Comparison of ENCODE assay signal across 30 cellular contexts in the genomic region with DNA sequence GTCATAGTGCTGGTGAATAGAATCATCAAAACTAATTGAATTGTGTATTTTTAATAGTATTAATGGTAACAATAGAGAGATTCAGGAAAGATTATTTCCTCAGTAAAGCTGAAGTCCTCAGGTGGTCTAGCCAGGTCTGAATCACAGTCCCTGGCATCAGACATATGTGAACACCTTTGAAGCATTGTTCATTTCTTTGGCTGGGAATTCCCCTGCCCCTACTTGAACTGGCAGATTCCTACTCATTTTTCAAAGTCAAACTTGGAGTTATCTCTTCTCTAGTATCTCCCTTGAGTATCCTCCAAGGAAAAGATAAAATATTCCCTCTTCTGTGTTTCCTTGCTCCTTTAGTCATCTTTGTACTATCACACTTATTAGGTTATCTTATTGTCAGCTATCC.
"Had no signal": no experiment of that assay in that cellular context is flagged by ENCODE, and none has a peak within 500 bp of the region (broad histone marks: within the 10 kb centered on the region; RNA-seq: fewer than 3 reads in every experiment).

No MANE protein-coding gene starts in this region.

- H3K36me3 ChIP-seq: brain microvascular endothelial cell, cardiac muscle cell, colonic mucosa, esophagus muscularis mucosa, gastroesophageal sphincter, heart right ventricle had no signal

- DNase-seq: activated CD4-positive, alpha-beta memory T cell treated with anti-CD3 and anti-CD28 coated beads, Interleukin-2, amount 10 ng/mL, durations not matched to agents 7 days and 5 days; activated CD4-positive, alpha-beta T cell treated with anti-CD3 and anti-CD28 coated beads for 1 hour; activated CD4-positive, alpha-beta T cell treated with anti-CD3 and anti-CD28 coated beads for 4 hours; activated CD4-positive, alpha-beta T cell treated with anti-CD3 and anti-CD28 coated beads, Interleukin-2, amount 10 ng/mL, durations not matched to agents 7 days and 5 days; activated CD4-positive, alpha-beta T cell treated with anti-CD3 and anti-CD28 coated beads, Interleukin-2, amount 50 U/mL, for 4 hours; activated CD8-positive, alpha-beta memory T cell treated with anti-CD3 and anti-CD28 coated beads, Interleukin-2, amount 50 U/mL, for 48 hours; activated gamma-delta T cell; activated naive CD4-positive, alpha-beta T cell; activated naive CD4-positive, alpha-beta T cell treated with anti-CD3 and anti-CD28 coated beads, Interleukin-2, amount 10 ng/mL, durations not matched to agents 7 days and 5 days; activated T-cell treated with anti-CD3 and anti-CD28 coated beads for 4 hours; activated T-cell treated with anti-CD3 and anti-CD28 coated beads, Interleukin-2, amount 50 U/mL, for 24 hours; activated T-cell treated with anti-CD3 and anti-CD28 coated beads, Interleukin-2, amount 50 U/mL, for 72 hours; amniotic stem cell; anterior cingulate cortex; brain microvascular endothelial cell; central memory CD4-positive, alpha-beta T cell; cerebellar nuclear complex; colonic mucosa; dorsolateral prefrontal cortex; effector memory CD4-positive, alpha-beta T cell; endodermal cell; erythroblast; foreskin melanocyte; heart right ventricle; T-helper 2 cell had no signal

- ATAC-seq: activated naive CD4-positive, alpha-beta T cell treated with anti-CD3 and anti-CD28 coated beads, Interleukin-2, amount 50 U/mL, for 72 hours; activated T-cell treated with anti-CD3 and anti-CD28 coated beads, Interleukin-2, amount 50 U/mL, for 72 hours; gastroesophageal sphincter; heart right ventricle had no signal

- H3K27me3 ChIP-seq: brain microvascular endothelial cell, cardiac muscle cell, colonic mucosa, dorsolateral prefrontal cortex, esophagus muscularis mucosa, gastroesophageal sphincter, heart right ventricle had no signal

- H3K27ac ChIP-seq: brain microvascular endothelial cell, cardiac muscle cell, colonic mucosa, dorsolateral prefrontal cortex, esophagus muscularis mucosa, gastroesophageal sphincter, heart right ventricle had no signal

- H3K4me3 ChIP-seq: cardiac muscle cell, colonic mucosa, dorsolateral prefrontal cortex, esophagus muscularis mucosa, gastroesophageal sphincter, heart right ventricle had no signal

- FAIRE-seq: astrocyte had no signal
